ENCODE assay signal across 21 cellular contexts in genomic region chr12:74322792-74323191, GRCh38.
"Had no signal": no experiment of that assay in that cellular context is flagged by ENCODE, and none has a peak within 500 bp of the region (broad histone marks: within the 10 kb centered on the region; RNA-seq: fewer than 3 reads in every experiment).

No MANE protein-coding gene starts in this region.

- DNase-seq: KBM-7, MV-4-11, NCI-H1092, NCI-H1105 treated with DMSO at 0.1 percent for 48 hours, NCI-H1417 treated with DMSO at 0.1 percent for 48 hours, NCI-H146, NCI-H1694 treated with DMSO at 0.1 percent for 48 hours, NCI-H1930, NCI-H2081, NCI-H2107, NCI-H2227 treated with DMSO at 0.1 percent for 48 hours, NCI-H510A, NCI-H524 treated with DMSO at 0.1 percent for 48 hours, NCI-H69, NCI-H774, PC-3, SHP77, T-helper 1 cell had no signal

- ATAC-seq: Panc1, PC-3, SK-N-SH treated with all-trans-retinoic acid at 6 μM for 48 hours had no signal

- H3K27ac ChIP-seq: RWPE1 had no signal
